ENCODE assay signal across 14 cellular contexts in genomic region chr2:213316001-213316735, GRCh38. TPM values are rescaled to one million over a fixed set of nuclear protein-coding genes. Genes with fewer than 3 reads are reported as not detected.
A peak's percentile ranks its signal among the peaks of the same experiment; 100 is the strongest.
DNase-seq lines count a peak whose midpoint lies in the region; ATAC-seq and TF ChIP-seq lines count a peak whose summit lies in the region.
"Had no signal": no experiment of that assay in that cellular context is flagged by ENCODE, and none has a peak within 500 bp of the region (broad histone marks: within the 10 kb centered on the region; RNA-seq: fewer than 3 reads in every experiment).

No MANE protein-coding gene starts in this region.

- no peaks in the 10 kb centered on the region for H4K20me1 ChIP-seq in Loucy (ENCODE audit: insufficient read depth, low read length, poor library complexity, severe bottlenecking)

- no peak overlapping the region for H3K4me2 ChIP-seq in Loucy (ENCODE audit: low read depth, low read length, poor library complexity, severe bottlenecking)

- H3K27me3 ChIP-seq in Loucy (ENCODE audit: insufficient read depth, low read length, poor library complexity, severe bottlenecking), result no peaks in the 10 kb centered on the region
- H3K27me3 ChIP-seq: left lung, ovary had no signal

- H3K4me1 Mint-ChIP-seq in nephron progenitor cell, result no peaks in the 10 kb centered on the region
- peaks cover 33% of the 10 kb centered on the region for H3K4me1 Mint-ChIP-seq in HFFc6 (ENCODE audit: low read depth)

- H3K9me3 ChIP-seq in Loucy (ENCODE audit: insufficient read depth, low read depth, low read length), result no peaks in the 10 kb centered on the region
- H3K9me3 ChIP-seq: Caco-2, left lung, ovary had no signal

- peaks cover 2% of the 10 kb centered on the region for H3K27me3 Mint-ChIP-seq in nephron progenitor cell (ENCODE audit: low read depth, poor library complexity)
- H3K27me3 Mint-ChIP-seq in HFFc6 (ENCODE audit: insufficient read depth), result no peaks in the 10 kb centered on the region

- DNase-seq in DMS53 treated with DMSO at 0.1 percent for 48 hours (lab: John Stamatoyannopoulos, UW; ENCODE audit: unreplicated experiment) (peak; percentile 9), astrocyte of the hippocampus (ENCODE audit: low read depth, low spot score) (peak; percentile 26), nephron progenitor cell (no peak), HFFc6 (no peak)
- no peak for DNase-seq in stimulated activated CD8-positive, alpha-beta memory T cell treated with anti-CD3 and anti-CD28 coated beads, Interleukin-4, amount 100 ng/mL, for 48 hours
- DNase-seq in activated CD8-positive, alpha-beta memory T cell treated with anti-CD3 and anti-CD28 coated beads, Interleukin-2, amount 50 U/mL, for 48 hours, result no peak
- DNase-seq: activated CD4-positive, CD25-positive, alpha-beta regulatory T cell; Caco-2; cortex of kidney; left lung; NCI-H1694 treated with DMSO at 0.1 percent for 48 hours; ovary had no signal

- H3F3A ChIP-seq in Loucy (ENCODE audit: low read depth), result no peaks in the 10 kb centered on the region

- no peak overlapping the region for H3K4me3 ChIP-seq in Loucy (ENCODE audit: low read length, poor library complexity, severe bottlenecking)
- H3K4me3 ChIP-seq: left lung, ovary had no signal

- no peaks in the 10 kb centered on the region for H3K79me2 ChIP-seq in Loucy (ENCODE audit: insufficient read depth, low read length)

- H3K4me3 Mint-ChIP-seq in nephron progenitor cell (no peak overlapping the region), HFFc6 (no peak overlapping the region)

- H3K4me1 ChIP-seq in Loucy (ENCODE audit: insufficient read depth, low read length, poor library complexity, severe bottlenecking), result no peaks in the 10 kb centered on the region
- H3K4me1 ChIP-seq: Caco-2, left lung had no signal

- no peak for TF ChIP-seq CTCF in Loucy (conservative IDR thresholded peaks at IDR 0.05; ENCODE audit: low read length)
- TF ChIP-seq CTCF in nephron progenitor cell (IDR thresholded peaks at IDR 0.05), result no peak
- TF ChIP-seq CTCF in HFFc6 (IDR thresholded peaks at IDR 0.05), result no peak

- H3K9me2 ChIP-seq in Loucy (replicated peaks; ENCODE audit: low read depth, low read length), result no peaks in the 10 kb centered on the region

- no peaks in the 10 kb centered on the region for H3K9me3 Mint-ChIP-seq in nephron progenitor cell
- H3K9me3 Mint-ChIP-seq in HFFc6, result peaks cover 3% of the 10 kb centered on the region; the same call in 1 of the 2 replicates

- H3K36me3 Mint-ChIP-seq in nephron progenitor cell (ENCODE audit: low read depth) (peaks cover 49% of the 10 kb centered on the region), HFFc6 (ENCODE audit: low read depth) (peaks cover 16% of the 10 kb centered on the region)

- H2AFZ ChIP-seq in Loucy (ENCODE audit: low read length), result peak overlapping the region; percentile 25; the same call in 1 of the 2 replicates

- peak overlapping the region; percentile 18 for H3K27ac Mint-ChIP-seq in nephron progenitor cell
- no peak overlapping the region for H3K27ac Mint-ChIP-seq in HFFc6

- H3K36me3 ChIP-seq in Loucy (ENCODE audit: insufficient read depth, low read length), result no peaks in the 10 kb centered on the region
- H3K36me3 ChIP-seq: ovary had no signal

- no peak overlapping the region for H3K9ac ChIP-seq in Loucy (ENCODE audit: low read depth, low read length, poor library complexity, severe bottlenecking)

- no peak for ATAC-seq in GM18873 (IDR thresholded peaks at IDR 0.05; ENCODE audit: low FRiP score, unreplicated experiment)
- ATAC-seq: left lung had no signal

RNA-seq across cellular contexts. Expression of gene SPAG16, which starts 31.9 kb away (rescaled TPM):
- 10 to 100 TPM; 15.4 to 20.0 (median 17.5) TPM for total RNA-seq in HFFc6 (2021; fragmentation: NEBNext Ultra II Directional; extraction: Animal tissue kit (Norgen Biotek cat#: 25700))

Comparison
In these comparisons a context has a peak if more than half of its experiments do, and no peak if none do; other contexts are left out.
1. DNase-seq: peak in DMS53 treated with DMSO at 0.1 percent for 48 hours (single experiment) and astrocyte of the hippocampus (single experiment); none in nephron progenitor cell (single experiment), stimulated activated CD8-positive, alpha-beta memory T cell treated with anti-CD3 and anti-CD28 coated beads, Interleukin-4, amount 100 ng/mL, for 48 hours (single experiment), activated CD8-positive, alpha-beta memory T cell treated with anti-CD3 and anti-CD28 coated beads, Interleukin-2, amount 50 U/mL, for 48 hours (single experiment) and HFFc6 (single experiment).